8 cellular contexts compared by ENCODE assay signal in genomic region chr1:146376309-146376707, GRCh38.
DNase-seq lines count a peak whose midpoint lies in the region; ATAC-seq and TF ChIP-seq lines count a peak whose summit lies in the region.
"Not testable (repeated sequence)": the region's sequence is repeated elsewhere in the genome, so short reads cannot be mapped to it uniquely, and the experiment has no call there.

No MANE protein-coding gene starts in this region.

- H4K20me1 ChIP-seq in OCI-LY7 (ENCODE audit: insufficient read depth, low read length) = not testable (repeated sequence)

- H3K27me3 ChIP-seq in BE2C; lung (ENCODE audit: control insufficient read depth, insufficient read depth): not testable (repeated sequence)

- ATAC-seq in GM21381 (IDR thresholded peaks at IDR 0.05; ENCODE audit: unreplicated experiment) (peak; percentile 55), lung (ENCODE audit: insufficient read depth, low FRiP score) (peak; percentile 83)

- H3K9me3 Mint-ChIP-seq in IgD-negative memory B cell = not testable (repeated sequence)

- not testable (repeated sequence) for H3K4me1 ChIP-seq in BE2C; lung (ENCODE audit: control insufficient read depth in 2 of 2, insufficient read depth in 2 of 2, low read length in 2 of 2)
- H3K4me1 ChIP-seq in OCI-LY7 (ENCODE audit: insufficient read depth, low read length, poor library complexity, severe bottlenecking) = peaks cover 27% of the 10 kb centered on the region

- not testable (repeated sequence) for H3K36me3 Mint-ChIP-seq in IgD-negative memory B cell

- H3K4me3 ChIP-seq in BE2C (ENCODE audit: low read depth, low read length) (peak overlapping the region; percentile 24; the same call in 1 of the 2 replicates), OCI-LY7 (ENCODE audit: low read depth, low read length, poor library complexity, severe bottlenecking) (peak overlapping the region; percentile 59)
- H3K4me3 ChIP-seq in lung = not testable (repeated sequence)

- not testable (repeated sequence) for H3K27me3 Mint-ChIP-seq in IgD-negative memory B cell

- peak overlapping the region; percentile 85 to 96 (median 92) for H3K4me3 Mint-ChIP-seq in IgD-negative memory B cell

- CTCF ChIA-PET in OCI-LY7 (lab: Charles Lee; ENCODE audit: unreplicated experiment) = not testable (repeated sequence)

- intact Hi-C loops in OCI-LY7 (cut with micrococcal nuclease; ENCODE audit: unreplicated experiment) = not testable (repeated sequence)

- not testable (repeated sequence) for H3K36me3 ChIP-seq in BE2C; OCI-LY7 (ENCODE audit: insufficient read depth, low read length); lung (ENCODE audit: control insufficient read depth in 2 of 2, insufficient read depth in 2 of 2, low read length in 2 of 2)

- not testable (repeated sequence) for BruUV-seq in OCI-LY7 (replicated peaks; lab: Mats Ljungman, UMichigan)

- peak; percentile 86 for DNase-seq in BE2C
- peak; percentile 76 for DNase-seq in OCI-LY7 (ENCODE audit: low spot score)
- peak; percentile 41 to 68 (median 59) for DNase-seq in activated CD8-positive, alpha-beta memory T cell treated with anti-CD3 and anti-CD28 coated beads for 48 hours (ENCODE audit: low read depth in 2 of 3, low spot score in 2 of 3)
- peak; percentile 82 for DNase-seq in ecto neural progenitor cell (ENCODE audit: low spot score)
- peak; percentile 88 for DNase-seq in lung (ENCODE audit: low spot score)
- peak; percentile 75 for DNase-seq in stimulated activated CD4-positive, alpha-beta T cell treated with anti-CD3 and anti-CD28 coated beads, Interleukin-2, amount 100 ng/mL, for 4 hours (ENCODE audit: low read depth)

- not testable (repeated sequence) for H2AFZ ChIP-seq in OCI-LY7 (ENCODE audit: low read length)

- not testable (repeated sequence) for H3K4me1 Mint-ChIP-seq in IgD-negative memory B cell

- H3K27ac ChIP-seq in OCI-LY7 (ENCODE audit: low read depth, low read length, poor library complexity, severe bottlenecking) = not testable (repeated sequence)
- peak overlapping the region in 1 of 2 donors; percentile 12 for H3K27ac ChIP-seq in lung (ENCODE audit: low read depth in 1 of 2, low read length in 1 of 2)

- TF ChIP-seq CTCF in BE2C (IDR thresholded peaks at IDR 0.05; ENCODE audit: low read depth, low read length); OCI-LY7 (conservative IDR thresholded peaks at IDR 0.05; ENCODE audit: low read length); lung (IDR thresholded peaks at IDR 0.05; ENCODE audit: control extremely low read depth, extremely low read depth): not testable (repeated sequence)

- H3K9me3 ChIP-seq in BE2C; OCI-LY7 (ENCODE audit: low read length); lung (ENCODE audit: control insufficient read depth in 2 of 2, insufficient read depth in 1 of 2, low read length in 1 of 2): not testable (repeated sequence)

- POLR2A ChIA-PET in OCI-LY7 (lab: Charles Lee) = interaction anchor here (1.9 kb wide), 1 partner anchor 11 kb away, joined by 8 read pairs; no protein-coding TSS in a partner anchor

- H3K4me2 ChIP-seq in OCI-LY7 (ENCODE audit: low read length) = not testable (repeated sequence)

- peak overlapping the region; percentile 91 to 100 (median 99) for H3K27ac Mint-ChIP-seq in IgD-negative memory B cell

- 0 to 1% methylated on average over 13 to 27 of the region's 27 CpGs for WGBS in lung, 2 donors

- H3K79me2 ChIP-seq in OCI-LY7 (ENCODE audit: insufficient read depth, low read depth, low read length) = not testable (repeated sequence)

- not testable (repeated sequence) for H3K9me2 ChIP-seq in OCI-LY7 (ENCODE audit: insufficient read depth, low read length)
